8 cellular contexts compared by ENCODE assay signal in genomic region chr7:24877790-24878311, GRCh38.
A peak's percentile ranks its signal among the peaks of the same experiment; 100 is the strongest.
DNase-seq lines count a peak whose midpoint lies in the region; ATAC-seq and TF ChIP-seq lines count a peak whose summit lies in the region.

No MANE protein-coding gene starts in this region.

- H4K5ac ChIP-seq in IMR-90 (ENCODE audit: low read depth, low read length): no peak overlapping the region

- CTCF ChIA-PET in IMR-90 (lab: Yijun Ruan, JAX): no interaction called here

- no peak for TF ChIP-seq RAD21 in IMR-90 (IDR thresholded peaks at IDR 0.05; ENCODE audit: low read length)

- POLR2A ChIA-PET in IMR-90 (lab: Charles Lee; ENCODE audit: unreplicated experiment): no interaction called here

- peaks cover 3% of the 10 kb centered on the region for H3K4me1 ChIP-seq in IMR-90 (ENCODE audit: control insufficient read depth, insufficient read depth, low read length)
- no peaks in the 10 kb centered on the region for H3K4me1 ChIP-seq in aorta (ENCODE audit: control insufficient read depth in 1 of 2, insufficient read depth in 2 of 2, low read length in 2 of 2)

- WGBS in IMR-90 (ENCODE audit: extremely low coverage in 2 of 2, insufficient read length in 1 of 2), 2 experiments: 17% methylated on average over 1 of the region's 4 CpGs; no CpG with 5 or more reads in 1 of the 2 experiments
- WGBS in aorta, 2 donors: 28 to 38% methylated on average over 4 of the region's 4 CpGs

- H3K56ac ChIP-seq in IMR-90 (ENCODE audit: extremely low read depth, insufficient read depth, low read length): no peak overlapping the region

- H3K9me1 ChIP-seq in IMR-90 (ENCODE audit: insufficient read depth, low read length): peaks cover 17% of the 10 kb centered on the region

- no peak for TF ChIP-seq POLR2A in IMR-90 (IDR thresholded peaks at IDR 0.05; ENCODE audit: low read depth, low read length)

- H2AK9ac ChIP-seq in IMR-90 (replicated peaks; ENCODE audit: low read depth, low read length, poor library complexity): no peak overlapping the region

- H4K8ac ChIP-seq in IMR-90 (ENCODE audit: low read depth in 2 of 2, low read length in 2 of 2): no peak overlapping the region

- H4K20me1 ChIP-seq in IMR-90 (ENCODE audit: insufficient read depth, low read length): no peaks in the 10 kb centered on the region

- H3K36me3 ChIP-seq in IMR-90 (ENCODE audit: control insufficient read depth, insufficient read depth, low read length): no peaks in the 10 kb centered on the region
- no peaks in the 10 kb centered on the region for H3K36me3 ChIP-seq in aorta (ENCODE audit: control insufficient read depth in 1 of 2, insufficient read depth in 2 of 2, low read length in 1 of 2)

- H4K91ac ChIP-seq in IMR-90 (ENCODE audit: insufficient read depth, low read depth, low read length): no peak overlapping the region

- no peak overlapping the region for H2BK5ac ChIP-seq in IMR-90 (ENCODE audit: low read depth, low read length, poor library complexity, severe bottlenecking)

- no peak overlapping the region for H2AK5ac ChIP-seq in IMR-90 (ENCODE audit: low read depth, low read length)

- in situ Hi-C loops in IMR-90 (cut with MboI; ENCODE audit: low sequenced_read_pairs): no loop called here
- in situ Hi-C loops in G401 (cut with HindIII; ENCODE audit: low sequenced_read_pairs): no loop called here

- dilution Hi-C loops in IMR-90 (cut with HindIII; ENCODE audit: low sequenced_read_pairs, unreplicated experiment): no loop called here

- no peak overlapping the region for H3K4ac ChIP-seq in IMR-90 (ENCODE audit: low read depth, low read length)

- H3K14ac ChIP-seq in IMR-90 (replicated peaks; ENCODE audit: low read depth, low read length): no peak overlapping the region

- no peak overlapping the region for H2BK15ac ChIP-seq in IMR-90 (ENCODE audit: low read depth, low read length)

- H3K18ac ChIP-seq in IMR-90 (ENCODE audit: low read depth, low read length): no peak overlapping the region

- no peak overlapping the region for H2BK120ac ChIP-seq in IMR-90 (ENCODE audit: low read depth, low read length)

- no TSS peak for BruUV-seq in IMR-90 (replicated peaks; lab: Mats Ljungman, UMichigan)

- no peak overlapping the region for H3K23ac ChIP-seq in IMR-90 (ENCODE audit: low read depth, low read length)

- H3K79me1 ChIP-seq in IMR-90 (ENCODE audit: low read depth in 1 of 2, low read length in 2 of 2): peaks cover 25 to 37% of the 10 kb centered on the region in 2 experiments

- DNase-seq in IMR-90 (peak; percentile 42), caudate nucleus (lab: John Stamatoyannopoulos, UW) (peak in 32 of 61 donors; percentile 3 to 85 (median 26)), G401 (ENCODE audit: low spot score) (no peak), aorta (no peak), NCI-H226 (no peak)
- peak; percentile 54 for DNase-seq in stimulated activated naive CD8-positive, alpha-beta T cell treated with anti-CD3 and anti-CD28 coated beads, Interleukin-15, Interleukin-2, amounts not matched to agents 100 U/mL and 50 U/mL, for 24 hours

- no peak for TF ChIP-seq CTCF in IMR-90 (conservative IDR thresholded peaks at IDR 0.05; ENCODE audit: low read depth, low read length)

- no peak overlapping the region for H2AFZ ChIP-seq in IMR-90 (replicated peaks; ENCODE audit: low read length, poor library complexity)

- no peak overlapping the region; the same call in 1 of the 2 replicates for H3K4me2 ChIP-seq in IMR-90 (ENCODE audit: low read depth, low read length)

- intact Hi-C loops in IMR-90 (cut with micrococcal nuclease) (no loop called here), aorta (cut with DNase I) (no loop called here)

- H3K4me3 ChIP-seq in IMR-90 (ENCODE audit: insufficient read depth, low read depth, low read length): no peak overlapping the region
- no peak overlapping the region for H3K4me3 ChIP-seq in aorta (ENCODE audit: low read length in 2 of 2)

- H2BK20ac ChIP-seq in IMR-90 (ENCODE audit: low read depth, low read length): no peak overlapping the region

- H3K9ac ChIP-seq in IMR-90 (ENCODE audit: low read depth, low read length): no peak overlapping the region

- no peak overlapping the region for H3K27ac ChIP-seq in IMR-90 (ENCODE audit: insufficient read depth, low read length)
- no peak overlapping the region for H3K27ac ChIP-seq in caudate nucleus (ENCODE audit: low read depth, low read length)
- H3K27ac ChIP-seq in aorta (ENCODE audit: low read depth in 1 of 2, low read length in 2 of 2): no peak overlapping the region

- ATAC-seq in GM18499 (IDR thresholded peaks at IDR 0.05; ENCODE audit: insufficient read depth, unreplicated experiment): peak; percentile 86
- peak; percentile 93 for ATAC-seq in GM21528 (IDR thresholded peaks at IDR 0.05; ENCODE audit: low FRiP score, unreplicated experiment)
- ATAC-seq in IMR-90 (ENCODE audit: low read depth): peak; percentile 48
- peak; percentile 94 for ATAC-seq in stimulated activated naive CD8-positive, alpha-beta T cell treated with anti-CD3 and anti-CD28 coated beads, Interleukin-15, Interleukin-2, amounts not matched to agents 100 U/mL and 50 U/mL, for 24 hours
- no peak for ATAC-seq in aorta (ENCODE audit: low FRiP score)

- no peaks in the 10 kb centered on the region for H3K27me3 ChIP-seq in IMR-90 (ENCODE audit: control insufficient read depth, insufficient read depth, low read length)
- H3K27me3 ChIP-seq in aorta (ENCODE audit: control insufficient read depth in 1 of 2, insufficient read depth in 2 of 2, low read length in 1 of 2): peaks cover 0 to 3% of the 10 kb centered on the region in 2 donors

- no peaks in the 10 kb centered on the region for H3K9me3 ChIP-seq in IMR-90 (ENCODE audit: control insufficient read depth, insufficient read depth, low read length)
- H3K9me3 ChIP-seq in aorta (ENCODE audit: control insufficient read depth, low read length): no peaks in the 10 kb centered on the region

TF ChIP-seq in IMR-90, 13 proteins besides CTCF, POLR2A, EP300 and RAD21:
- TF ChIP-seq MXI1 (IDR thresholded peaks at IDR 0.05; ENCODE audit: borderline replicate concordance, low read depth, low read length): no peak
- TF ChIP-seq FOS (IDR thresholded peaks at IDR 0.05; ENCODE audit: low read depth, low read length): no peak
- TF ChIP-seq MAZ (IDR thresholded peaks at IDR 0.05; ENCODE audit: borderline replicate concordance, low read depth, low read length): no peak
- no peak; the same call in 1 of the 2 replicates for TF ChIP-seq MAFK (IDR thresholded peaks at IDR 0.05; ENCODE audit: low read depth, low read length)
- no peak for TF ChIP-seq RCOR1 (IDR thresholded peaks at IDR 0.05; ENCODE audit: insufficient replicate concordance, low read length)
- no peak for TF ChIP-seq BHLHE40 (IDR thresholded peaks at IDR 0.05; ENCODE audit: low read depth, low read length)
- TF ChIP-seq USF2 (IDR thresholded peaks at IDR 0.05; ENCODE audit: low read depth, low read length): no peak
- no peak for TF ChIP-seq ELK1 (IDR thresholded peaks at IDR 0.05; ENCODE audit: borderline replicate concordance, low read depth, low read length)
- no peak for TF ChIP-seq NFE2L2 (IDR thresholded peaks at IDR 0.05; ENCODE audit: low read depth, low read length)
- no peak for TF ChIP-seq CEBPB (IDR thresholded peaks at IDR 0.05; ENCODE audit: low read depth, low read length)
- no peak for TF ChIP-seq RFX5 (IDR thresholded peaks at IDR 0.05; ENCODE audit: low read depth, low read length)
- TF ChIP-seq SMC3 (IDR thresholded peaks at IDR 0.05; ENCODE audit: low read depth, low read length): no peak
- no peak for TF ChIP-seq CHD1 (IDR thresholded peaks at IDR 0.05; ENCODE audit: low read depth, low read length)

Comparison
In these comparisons a context has a peak if more than half of its experiments do, and no peak if none do; other contexts are left out.
1. DNase-seq: peak in IMR-90 (single experiment), caudate nucleus (32 of 61) and stimulated activated naive CD8-positive, alpha-beta T cell treated with anti-CD3 and anti-CD28 coated beads, Interleukin-15, Interleukin-2, amounts not matched to agents 100 U/mL and 50 U/mL, for 24 hours (single experiment); none in G401 (single experiment), aorta (0 of 2) and NCI-H226 (single experiment).